Comparison of ENCODE assay signal across 23 cellular contexts in the genomic region with DNA sequence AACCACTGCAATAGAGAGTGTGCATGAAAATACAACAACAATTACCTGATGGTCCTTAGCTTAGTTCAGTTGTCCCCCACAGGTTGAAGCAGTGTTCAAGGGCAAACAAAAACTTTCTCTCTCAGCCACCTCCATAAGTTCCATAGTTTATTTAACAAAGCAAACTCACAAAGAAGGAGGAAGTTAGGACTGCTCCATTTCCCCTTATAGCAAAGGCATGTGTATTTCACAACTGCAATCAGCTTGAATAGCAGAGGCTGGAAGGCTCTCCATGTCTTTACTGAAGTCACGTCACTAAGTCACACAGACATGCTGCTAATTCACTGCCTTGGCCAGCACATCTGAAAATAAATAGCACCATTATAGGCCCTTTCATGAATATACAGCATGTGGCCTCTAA. TPM values are rescaled to one million over a fixed set of nuclear protein-coding genes. Genes with fewer than 3 reads are reported as not detected.
DNase-seq lines count a peak whose midpoint lies in the region; ATAC-seq and TF ChIP-seq lines count a peak whose summit lies in the region.
"Had no signal": no experiment of that assay in that cellular context is flagged by ENCODE, and none has a peak within 500 bp of the region (broad histone marks: within the 10 kb centered on the region; RNA-seq: fewer than 3 reads in every experiment).

No MANE protein-coding gene starts in this region.

- CTCF ChIA-PET in mammary epithelial cell (lab: Charles Lee; ENCODE audit: low non-redundant PET): no interaction called here

- H3K79me2 ChIP-seq in mammary epithelial cell (ENCODE audit: insufficient read depth, low read length): no peaks in the 10 kb centered on the region

- BruUV-seq in mammary epithelial cell (replicated peaks; lab: Mats Ljungman, UMichigan): no TSS peak

- WGBS in right cardiac atrium: 35% methylated on average over 1 of the region's 1 CpG
- 100% methylated on average over 1 of the region's 1 CpG for WGBS in mammary epithelial cell (ENCODE audit: low coverage, missing lambda C conversion rate)

- no peak overlapping the region for H3K27ac ChIP-seq in right cardiac atrium (ENCODE audit: low read length)
- no peak overlapping the region for H3K27ac ChIP-seq in left ventricle myocardium inferior (replicated peaks)
- H3K27ac ChIP-seq in left lung: peak overlapping the region in 1 of 2 donors; percentile 81
- H3K27ac ChIP-seq in mammary epithelial cell (ENCODE audit: insufficient read depth, low read depth, low read length): no peak overlapping the region
- H3K27ac ChIP-seq: A549, SJSA1, testis had no signal

- no peaks in the 10 kb centered on the region for H3K36me3 ChIP-seq in left ventricle myocardium inferior
- no peaks in the 10 kb centered on the region for H3K36me3 ChIP-seq in left lung
- no peaks in the 10 kb centered on the region for H3K36me3 ChIP-seq in mammary epithelial cell (ENCODE audit: insufficient read depth, low read length)
- H3K36me3 ChIP-seq: esophagus muscularis mucosa, SJSA1 had no signal

- H3K4me1 ChIP-seq in right cardiac atrium (ENCODE audit: control insufficient read depth, insufficient read depth, low read length) (no peaks in the 10 kb centered on the region), left ventricle myocardium inferior (no peaks in the 10 kb centered on the region), left lung (peaks cover 0 to 18% of the 10 kb centered on the region in 2 donors), mammary epithelial cell (ENCODE audit: insufficient read depth, low read length) (no peaks in the 10 kb centered on the region)
- H3K4me1 ChIP-seq: A549, SJSA1, testis had no signal

- ATAC-seq in right cardiac atrium (peak; percentile 40 to 51), left lung (peak; percentile 98), HG03432 (IDR thresholded peaks at IDR 0.05; ENCODE audit: unreplicated experiment) (no peak), HG03520 (IDR thresholded peaks at IDR 0.05; ENCODE audit: unreplicated experiment) (no peak)
- ATAC-seq: A549; activated CD4-positive, alpha-beta T cell treated with anti-CD3 and anti-CD28 coated beads for 36 hours; naive thymus-derived CD8-positive, alpha-beta T cell had no signal

- H3K4me2 ChIP-seq in mammary epithelial cell (ENCODE audit: insufficient read depth, low read depth, low read length): no peak overlapping the region
- H3K4me2 ChIP-seq: A549 had no signal

- DNase-seq in right cardiac atrium (no peak), left ventricle myocardium inferior (no peak), SKM-1 treated with dmso at 0.1 percent for 144 hours (lab: John Stamatoyannopoulos, UW; ENCODE audit: unreplicated experiment) (peak; percentile 94), left lung (no peak), DMS153 treated with DMSO at 0.1 percent for 48 hours (lab: John Stamatoyannopoulos, UW; ENCODE audit: unreplicated experiment) (no peak), mammary epithelial cell (no peak)
- DNase-seq: activated CD4-positive, alpha-beta T cell treated with anti-CD3 and anti-CD28 coated beads for 36 hours; activated CD8-positive, alpha-beta memory T cell treated with anti-CD3 and anti-CD28 coated beads, Interleukin-2, amount 50 U/mL, for 4 hours; activated gamma-delta T cell; CD4-positive, alpha-beta memory T cell; central memory CD4-positive, alpha-beta T cell; DMS79; naive thymus-derived CD8-positive, alpha-beta T cell; NCI-H1105; NCI-H2107; NCI-H510A treated with DMSO at 0.1 percent for 48 hours; T1000; testis had no signal

- dilution Hi-C loops in mammary epithelial cell (cut with HindIII; ENCODE audit: low sequenced_read_pairs): no loop called here

- H4K20me1 ChIP-seq in mammary epithelial cell (ENCODE audit: insufficient read depth, low read length): no peaks in the 10 kb centered on the region

- in situ Hi-C loops in mammary epithelial cell (cut with MboI; ENCODE audit: low sequenced_read_pairs in 2 of 2): no loop called here

- no peak overlapping the region for H3K9ac ChIP-seq in mammary epithelial cell (ENCODE audit: insufficient read depth, low read length)

- no peaks in the 10 kb centered on the region for H3K27me3 ChIP-seq in right cardiac atrium (ENCODE audit: control insufficient read depth, insufficient read depth)
- peaks cover 21% of the 10 kb centered on the region for H3K27me3 ChIP-seq in left ventricle myocardium inferior (ENCODE audit: low read depth)
- H3K27me3 ChIP-seq in left lung: no peaks in the 10 kb centered on the region
- H3K27me3 ChIP-seq in mammary epithelial cell (ENCODE audit: insufficient read depth, low read length): no peaks in the 10 kb centered on the region
- H3K27me3 ChIP-seq: esophagus muscularis mucosa, SJSA1, testis had no signal

- no peak for TF ChIP-seq CTCF in left ventricle myocardium inferior (IDR thresholded peaks at IDR 0.05; ENCODE audit: borderline replicate concordance)
- no peak for TF ChIP-seq CTCF in left lung (IDR thresholded peaks at IDR 0.05)
- no peak for TF ChIP-seq CTCF in mammary epithelial cell (conservative IDR thresholded peaks at IDR 0.05 in 1 of 2, IDR thresholded peaks at IDR 0.05 in 1 of 2; ENCODE audit: extremely low read depth in 1 of 2, insufficient read depth in 1 of 2, low read depth in 1 of 2, low read length in 2 of 2)

- intact Hi-C loops in right cardiac atrium (cut with DNase I): no loop called here
- intact Hi-C loops in left ventricle myocardium inferior (cut with micrococcal nuclease): no loop called here
- intact Hi-C loops in left lung (cut with DNase I): no loop called here
- intact Hi-C loops in mammary epithelial cell (cut with micrococcal nuclease): no loop called here

- H3K9me3 ChIP-seq in right cardiac atrium (ENCODE audit: control insufficient read depth, low read length) (no peaks in the 10 kb centered on the region), left ventricle myocardium inferior (replicated peaks) (no peaks in the 10 kb centered on the region), left lung (no peaks in the 10 kb centered on the region), mammary epithelial cell (replicated peaks; ENCODE audit: insufficient read depth, low read length) (no peaks in the 10 kb centered on the region)
- H3K9me3 ChIP-seq: A549, esophagus muscularis mucosa, SJSA1, testis had no signal

- no peak overlapping the region for H2AFZ ChIP-seq in mammary epithelial cell (ENCODE audit: low read depth, low read length)

- H3K4me3 ChIP-seq in right cardiac atrium (ENCODE audit: low read length) (no peak overlapping the region), left ventricle myocardium inferior (no peak overlapping the region), left lung (no peak overlapping the region), mammary epithelial cell (replicated peaks in 1 of 3; ENCODE audit: insufficient read depth in 1 of 3, low read depth in 2 of 3, low read length in 3 of 3) (no peak overlapping the region)
- H3K4me3 ChIP-seq: A549, esophagus muscularis mucosa, SJSA1, testis had no signal

RNA-seq across cellular contexts. Expression of a gene that starts 43.3 kb away (rescaled TPM):
- total RNA-seq in right cardiac atrium (1 to 10 TPM; 5.0 to 8.9 (median 6.8) TPM), left ventricle myocardium inferior (3.7 TPM), left lung (10 to 100 TPM; 40.6 to 95.9 TPM), mammary epithelial cell (1 to 10 TPM; 4.0 to 5.0 TPM)
- polyA plus RNA-seq in right cardiac atrium (1.5 TPM), mammary epithelial cell (0.83 TPM)
- polyA minus RNA-seq in mammary epithelial cell: 0.67 TPM
- total RNA-seq: SJSA1 had no signal

Comparison
In these comparisons a context has a peak if more than half of its experiments do, and no peak if none do; other contexts are left out.
1. ATAC-seq: peak in right cardiac atrium (2 of 2) and left lung (single experiment); none in HG03432 (single experiment) and HG03520 (single experiment).